ENCODE assay signal across 8 cellular contexts in genomic region chr10:84264611-84265141, GRCh38. TPM values are rescaled to one million over a fixed set of nuclear protein-coding genes. Genes with fewer than 3 reads are reported as not detected.
DNase-seq lines count a peak whose midpoint lies in the region; ATAC-seq, FAIRE-seq and TF ChIP-seq lines count a peak whose summit lies in the region.

No MANE protein-coding gene starts in this region.

- H3K9me1 ChIP-seq in keratinocyte (ENCODE audit: control insufficient read depth, extremely low read depth, insufficient read depth, low read length), result no peaks in the 10 kb centered on the region

- H4K20me1 ChIP-seq in keratinocyte (ENCODE audit: control insufficient read depth, extremely low read depth, insufficient read depth, low read length), result no peaks in the 10 kb centered on the region

- H3K4me3 ChIP-seq in keratinocyte (ENCODE audit: control insufficient read depth in 2 of 3, extremely low read depth in 1 of 3, insufficient read depth in 2 of 3, low read depth in 1 of 3, low read length in 3 of 3), result no peak overlapping the region

- no peak overlapping the region for H3K9ac ChIP-seq in keratinocyte (ENCODE audit: control insufficient read depth, extremely low read depth, insufficient read depth, low read length)

- H3K79me2 ChIP-seq in keratinocyte (ENCODE audit: control insufficient read depth, insufficient read depth, low read length), result no peaks in the 10 kb centered on the region

- in situ Hi-C loops in ACHN (cut with HindIII; ENCODE audit: low pct_ligation_motif_present, low pct_unique_long_range_greater_than_20kb, low sequenced_read_pairs), result no loop called here
- in situ Hi-C loops in T47D (cut with HindIII; ENCODE audit: low pct_unique_long_range_greater_than_20kb, low sequenced_read_pairs), result no loop called here

- dilution Hi-C loops in keratinocyte (cut with MboI; ENCODE audit: extremely low pct_ligation_motif_present, low sequenced_read_pairs), result no loop called here

- H3K27ac ChIP-seq in VCaP (no peak overlapping the region), keratinocyte (ENCODE audit: control insufficient read depth, insufficient read depth, low read length) (no peak overlapping the region)

- H3K4me1 ChIP-seq in keratinocyte (ENCODE audit: control insufficient read depth, extremely low read depth, insufficient read depth, low read length), result peaks cover 7% of the 10 kb centered on the region

- DNase-seq in ACHN, result peak; percentile 63
- peak; percentile 3 for DNase-seq in NCI-H2081 treated with DMSO at 0.1 percent for 48 hours (lab: John Stamatoyannopoulos, UW)
- DNase-seq in T47D (ENCODE audit: low read depth in 1 of 2, low spot score in 1 of 2), result peak; percentile 58 to 66
- no peak for DNase-seq in keratinocyte (ENCODE audit: low read depth, low spot score)
- DNase-seq in stimulated activated CD4-positive, alpha-beta T cell treated with anti-CD3 and anti-CD28 coated beads, Interleukin-1b, Interleukin-23, amount 100 ng/mL, for 1 hour (ENCODE audit: low read depth in 2 of 2), result peak; percentile 37 to 54

- no peaks in the 10 kb centered on the region for H3K36me3 ChIP-seq in keratinocyte (ENCODE audit: control insufficient read depth in 2 of 2, extremely low read depth in 1 of 2, insufficient read depth in 2 of 2, low read length in 2 of 2)

- ATAC-seq in GM18517 (IDR thresholded peaks at IDR 0.05; ENCODE audit: unreplicated experiment) (peak; percentile 86), HG02973 (IDR thresholded peaks at IDR 0.05; ENCODE audit: unreplicated experiment) (peak; percentile 90)

- TF ChIP-seq CTCF in VCaP (conservative IDR thresholded peaks at IDR 0.05) (peak; percentile 95), keratinocyte (optimal IDR thresholded peaks at IDR 0.05 in 1 of 3, IDR thresholded peaks at IDR 0.05 in 1 of 3, conservative IDR thresholded peaks at IDR 0.05 in 1 of 3; ENCODE audit: extremely low read depth in 1 of 3, insufficient read depth in 2 of 3, low read length in 3 of 3) (peak; percentile 91 to 100 (median 98))

- FAIRE-seq in keratinocyte (lab: Jason Lieb, UNC), result peak; percentile 23

- H3K9me3 ChIP-seq in keratinocyte (ENCODE audit: control insufficient read depth, low read depth, low read length), result no peaks in the 10 kb centered on the region

- no peak overlapping the region for H3K4me2 ChIP-seq in keratinocyte (ENCODE audit: control insufficient read depth, extremely low read depth, insufficient read depth, low read depth, low read length)

- peak overlapping the region; percentile 74 for H2AFZ ChIP-seq in keratinocyte (ENCODE audit: control insufficient read depth, low read length)

- H3K27me3 ChIP-seq in keratinocyte (ENCODE audit: control insufficient read depth, extremely low read depth, insufficient read depth, low read length), result no peaks in the 10 kb centered on the region

RNA-seq across cellular contexts. Expression of gene RGR, which starts 19.8 kb away (rescaled TPM):
- not detected in 3 replicates for polyA plus RNA-seq in keratinocyte
- polyA plus RNA-seq in keratinocyte (2011; ENCODE audit: low read depth), result not detected
- polyA plus RNA-seq in keratinocyte (2011; cell fraction: cytosol; rRNA removed), result not detected in 2 replicates
- not detected in 2 replicates for polyA plus RNA-seq in keratinocyte (2011; cell fraction: nucleus; rRNA removed)
- polyA plus RNA-seq in keratinocyte (2012; ENCODE audit: low replicate concordance), result not detected in 2 replicates
- not detected in 3 replicates for polyA minus RNA-seq in keratinocyte
- polyA minus RNA-seq in keratinocyte (2011; cell fraction: cytosol; rRNA and poly(A)+ RNA removed), result not detected
- not detected in 2 replicates for polyA minus RNA-seq in keratinocyte (2011; cell fraction: nucleus; rRNA and poly(A)+ RNA removed)

RNA-seq across cellular contexts. Expression of gene LRIT1, which starts 23.3 kb away (rescaled TPM):
- not detected in 3 replicates for polyA plus RNA-seq in keratinocyte
- not detected for polyA plus RNA-seq in keratinocyte (2011; ENCODE audit: low read depth)
- not detected in 2 replicates for polyA plus RNA-seq in keratinocyte (2011; cell fraction: cytosol; rRNA removed)
- polyA plus RNA-seq in keratinocyte (2011; cell fraction: nucleus; rRNA removed), result not detected in 2 replicates
- not detected in 2 replicates for polyA plus RNA-seq in keratinocyte (2012; ENCODE audit: low replicate concordance)
- polyA minus RNA-seq in keratinocyte, result not detected in 3 replicates
- not detected for polyA minus RNA-seq in keratinocyte (2011; cell fraction: cytosol; rRNA and poly(A)+ RNA removed)
- polyA minus RNA-seq in keratinocyte (2011; cell fraction: nucleus; rRNA and poly(A)+ RNA removed), result not detected in 2 replicates

RNA-seq across cellular contexts. Expression of gene LRIT2, which starts 39.3 kb away (rescaled TPM):
- not detected in 3 replicates for polyA plus RNA-seq in keratinocyte
- polyA plus RNA-seq in keratinocyte (2011; ENCODE audit: low read depth), result not detected
- polyA plus RNA-seq in keratinocyte (2011; cell fraction: cytosol; rRNA removed), result not detected in 2 replicates
- polyA plus RNA-seq in keratinocyte (2011; cell fraction: nucleus; rRNA removed), result not detected in 2 replicates
- polyA plus RNA-seq in keratinocyte (2012; ENCODE audit: low replicate concordance), result 0.06 TPM in 1 of 2 replicates, not detected in the other
- polyA minus RNA-seq in keratinocyte, result 0.30 TPM in 1 of 3 replicates, not detected in the others
- polyA minus RNA-seq in keratinocyte (2011; cell fraction: cytosol; rRNA and poly(A)+ RNA removed), result not detected
- polyA minus RNA-seq in keratinocyte (2011; cell fraction: nucleus; rRNA and poly(A)+ RNA removed), result not detected in 2 replicates
